3 cellular contexts compared by ENCODE assay signal in genomic region chr17:58277726-58278595, GRCh38.
TF ChIP-seq lines count a peak whose summit lies in the region.

No MANE protein-coding gene starts in this region.

TF ChIP-seq in SK-N-SH, 30 proteins besides CTCF, POLR2A, EP300 and RAD21:
- TF ChIP-seq EZH2phosphoT487 (IDR thresholded peaks at IDR 0.05; ENCODE audit: borderline replicate concordance, low read depth), result no peak
- no peak for TF ChIP-seq NFIC (IDR thresholded peaks at IDR 0.05; ENCODE audit: borderline replicate concordance)
- no peak for TF ChIP-seq MXI1 (IDR thresholded peaks at IDR 0.05; ENCODE audit: low read depth, low read length)
- TF ChIP-seq GABPA (IDR thresholded peaks at IDR 0.05; ENCODE audit: low read depth), result no peak
- no peak for TF ChIP-seq TEAD4 (IDR thresholded peaks at IDR 0.05; ENCODE audit: borderline replicate concordance, insufficient read depth)

TF ChIP-seq in SK-N-SH treated with all-trans-retinoic acid at 6 μM for 48 hours, 23 proteins besides CTCF, POLR2A, EP300 and RAD21:
- no peak for TF ChIP-seq GLIS3 (CRISPR knock-in tag; IDR thresholded peaks at IDR 0.05)
- no peak for TF ChIP-seq ZNF8 (CRISPR knock-in tag; IDR thresholded peaks at IDR 0.05)
- no peak for TF ChIP-seq ZFP30 (CRISPR knock-in tag; IDR thresholded peaks at IDR 0.05)
- no peak for TF ChIP-seq TSHZ2 (CRISPR knock-in tag; IDR thresholded peaks at IDR 0.05)
- TF ChIP-seq CSRNP3 (CRISPR knock-in tag; IDR thresholded peaks at IDR 0.05), result no peak
- no peak for TF ChIP-seq RARB (CRISPR knock-in tag; IDR thresholded peaks at IDR 0.05)
- TF ChIP-seq TCF4 (CRISPR knock-in tag; IDR thresholded peaks at IDR 0.05; ENCODE audit: borderline replicate concordance), result no peak
- TF ChIP-seq TOX (CRISPR knock-in tag; IDR thresholded peaks at IDR 0.05; ENCODE audit: borderline replicate concordance), result no peak
- no peak for TF ChIP-seq PPARA (CRISPR knock-in tag; IDR thresholded peaks at IDR 0.05; ENCODE audit: borderline replicate concordance)
- TF ChIP-seq BACH2 (CRISPR knock-in tag; IDR thresholded peaks at IDR 0.05; ENCODE audit: borderline replicate concordance), result no peak
- no peak for TF ChIP-seq CREB5 (CRISPR knock-in tag; IDR thresholded peaks at IDR 0.05; ENCODE audit: low read depth)
- no peak for TF ChIP-seq ARNTL (CRISPR knock-in tag; IDR thresholded peaks at IDR 0.05; ENCODE audit: borderline replicate concordance, low read depth)
- TF ChIP-seq ZNF565 (CRISPR knock-in tag; conservative IDR thresholded peaks at IDR 0.05; ENCODE audit: low read depth), result no peak
- TF ChIP-seq SNAI2 (CRISPR knock-in tag; IDR thresholded peaks at IDR 0.05), result no peak
- no peak for TF ChIP-seq ISL1 (CRISPR knock-in tag; IDR thresholded peaks at IDR 0.05)
TF ChIP-seq in SK-N-SH treated with all-trans-retinoic acid at 6 μM for 48 hours: peak in this region for 0.

TF ChIP-seq in GM23338, 12 proteins besides CTCF, POLR2A, EP300 and RAD21:
- TF ChIP-seq ZNF462 (CRISPR knock-in tag; IDR thresholded peaks at IDR 0.05) (no peak), EZH2 (IDR thresholded peaks at IDR 0.05; ENCODE audit: low read depth, unreplicated experiment) (no peak), EZH2phosphoT487 (IDR thresholded peaks at IDR 0.05; ENCODE audit: unreplicated experiment) (no peak), ZNF331 (CRISPR knock-in tag; IDR thresholded peaks at IDR 0.05; ENCODE audit: low read depth) (no peak), ZNF114 (CRISPR knock-in tag; IDR thresholded peaks at IDR 0.05) (no peak), ETS1 (IDR thresholded peaks at IDR 0.05) (no peak), REST (IDR thresholded peaks at IDR 0.05; ENCODE audit: unreplicated experiment) (no peak), POLR2AphosphoS5 (IDR thresholded peaks at IDR 0.05; ENCODE audit: low read depth) (no peak), CREB1 (CRISPR knock-in tag; IDR thresholded peaks at IDR 0.05; ENCODE audit: low read depth) (no peak), STAT1 (IDR thresholded peaks at IDR 0.05; ENCODE audit: unreplicated experiment) (no peak), NANOG (IDR thresholded peaks at IDR 0.05; ENCODE audit: borderline replicate concordance) (no peak), JUNB (IDR thresholded peaks at IDR 0.05; ENCODE audit: unreplicated experiment) (no peak)
